8 cellular contexts compared by ENCODE assay signal in genomic region chr16:22374311-22375116, GRCh38. TPM values are rescaled to one million over a fixed set of nuclear protein-coding genes. Genes with fewer than 3 reads are reported as not detected.
DNase-seq lines count a peak whose midpoint lies in the region; ATAC-seq and TF ChIP-seq lines count a peak whose summit lies in the region.

Gene CDR2, minus strand, starts transcription at chr16:22374619. Its CDS starts 310 bp downstream, at chr16:22374309.

- peak; percentile 97 for ATAC-seq in GM18868 (IDR thresholded peaks at IDR 0.05; ENCODE audit: unreplicated experiment)
- ATAC-seq in HG03103 (IDR thresholded peaks at IDR 0.05; ENCODE audit: low read depth, unreplicated experiment), result peak; percentile 88
- peak; percentile 97 for ATAC-seq in gastrocnemius medialis

- H2AFZ ChIP-seq in ACC112 (ENCODE audit: low read length, unreplicated experiment), result peak within 1 kb of the TSS; percentile 93

- H3K4me1 ChIP-seq in ACC112 (ENCODE audit: control insufficient read depth, insufficient read depth, low read length, unreplicated experiment) (peaks cover 27% of the 10 kb centered on the region), iPS DF 6.9 (ENCODE audit: control insufficient read depth, insufficient read depth, low read length) (no peaks in the 10 kb centered on the region), gastrocnemius medialis (peaks cover 21 to 25% of the 10 kb centered on the region in 2 donors)

- intact Hi-C loops in gastrocnemius medialis (cut with DNase I; ENCODE audit: low total_unique reads), result loop anchor here (5.0 to 10.0 kb wide), 3 partner anchors 48 to 180 kb away; no protein-coding TSS in a partner anchor

- peak; percentile 96 for DNase-seq in NCI-H2171 (lab: John Stamatoyannopoulos, UW)
- DNase-seq in UCSD-AML1 (lab: John Stamatoyannopoulos, UW; ENCODE audit: unreplicated experiment), result peak; percentile 95
- peak; percentile 96 for DNase-seq in brain microvascular endothelial cell
- DNase-seq in iPS DF 6.9 (ENCODE audit: low read depth, low spot score), result peak; percentile 88
- DNase-seq in gastrocnemius medialis, result peak; percentile 97

- H3K4me3 ChIP-seq in ACC112 (ENCODE audit: low read depth, low read length) (peak within 1 kb of the TSS; percentile 93), brain microvascular endothelial cell (ENCODE audit: low read depth, low read length) (peak within 1 kb of the TSS; percentile 90), iPS DF 6.9 (ENCODE audit: low read length) (peak within 1 kb of the TSS; percentile 72), gastrocnemius medialis (peak within 1 kb of the TSS; percentile 71 to 87 (median 78))

- H3K27ac ChIP-seq in ACC112 (ENCODE audit: low read depth, low read length) (peak within 1 kb of the TSS; percentile 59; the same call in 1 of the 2 replicates), brain microvascular endothelial cell (peak within 1 kb of the TSS; percentile 63), iPS DF 6.9 (ENCODE audit: low read length) (no peak within 1 kb of the TSS), gastrocnemius medialis (peak within 1 kb of the TSS; percentile 63 to 76 (median 70))

- in situ Hi-C loops in brain microvascular endothelial cell (cut with HindIII; ENCODE audit: low pct_ligation_motif_present, low sequenced_read_pairs) (no loop called here), gastrocnemius medialis (cut with MboI; ENCODE audit: low sequenced_read_pairs in 4 of 4) (no loop called here)

- H3K36me3 ChIP-seq in ACC112 (ENCODE audit: insufficient read depth, low read length) (no peaks in the 10 kb centered on the region), brain microvascular endothelial cell (replicated peaks) (no peaks in the 10 kb centered on the region), iPS DF 6.9 (ENCODE audit: control insufficient read depth, insufficient read depth, low read length) (no peaks in the 10 kb centered on the region), gastrocnemius medialis (no peaks in the 10 kb centered on the region)

- H3K27me3 ChIP-seq in ACC112 (ENCODE audit: insufficient read depth, low read length) (no peaks in the 10 kb centered on the region), brain microvascular endothelial cell (replicated peaks) (no peaks in the 10 kb centered on the region), iPS DF 6.9 (ENCODE audit: control insufficient read depth, insufficient read depth, low read length) (no peaks in the 10 kb centered on the region), gastrocnemius medialis (no peaks in the 10 kb centered on the region)

- no CpG with 5 or more reads among the region's 96 CpGs for WGBS in iPS DF 6.9 (ENCODE audit: insufficient coverage, insufficient read length)

- TF ChIP-seq CTCF in brain microvascular endothelial cell (IDR thresholded peaks at IDR 0.05; ENCODE audit: low read depth, low read length, missing control alignments) (no peak), gastrocnemius medialis (IDR thresholded peaks at IDR 0.05 in 4 of 5, conservative IDR thresholded peaks at IDR 0.05 in 1 of 5) (no peak)

- H3K79me2 ChIP-seq in ACC112 (ENCODE audit: control insufficient read depth, insufficient read depth, low read length, unreplicated experiment), result peaks cover 44% of the 10 kb centered on the region

- peak; percentile 70 to 88 for TF ChIP-seq POLR2A in gastrocnemius medialis (IDR thresholded peaks at IDR 0.05)

- H3K9me3 ChIP-seq in iPS DF 6.9 (ENCODE audit: control insufficient read depth, insufficient read depth, low read length) (no peaks in the 10 kb centered on the region), gastrocnemius medialis (no peaks in the 10 kb centered on the region)

RNA-seq across cellular contexts. Expression of gene CDR2, which starts in this region (rescaled TPM):
- 1 to 10 TPM; 4.1 to 7.6 (median 7.3) TPM for total RNA-seq in gastrocnemius medialis
